In genomic region chr17:46264456-46265198, GRCh38 we compare ENCODE assay signal across 10 cellular contexts. TPM values are rescaled to one million over a fixed set of nuclear protein-coding genes. Genes with fewer than 3 reads are reported as not detected.
DNase-seq lines count a peak whose midpoint lies in the region; FAIRE-seq and TF ChIP-seq lines count a peak whose summit lies in the region.
"Had no signal": no experiment of that assay in that cellular context is flagged by ENCODE, and none has a peak within 500 bp of the region (broad histone marks: within the 10 kb centered on the region; RNA-seq: fewer than 3 reads in every experiment).

No MANE protein-coding gene starts in this region.

- CTCF ChIA-PET in activated CD4-positive, alpha-beta T cell treated with anti-CD3 and anti-CD28 coated beads, Interleukin-2, amount 10 ng/mL, durations not matched to agents 7 days and 5 days (lab: Charles Lee): interaction anchor here (1.1 kb wide), 1 partner anchor 685 kb away, joined by 3 read pairs; no protein-coding TSS in a partner anchor

- no peaks in the 10 kb centered on the region for H4K20me1 ChIP-seq in H9 (ENCODE audit: control insufficient read depth, insufficient read depth, insufficient read length)

- no peak overlapping the region for H4K91ac ChIP-seq in H9 (ENCODE audit: insufficient read length, low read depth, low read length)

- POLR2A ChIA-PET in activated CD4-positive, alpha-beta T cell treated with anti-CD3 and anti-CD28 coated beads, Interleukin-2, amount 10 ng/mL, durations not matched to agents 7 days and 5 days (lab: Charles Lee): no interaction called here

- no peak overlapping the region for H3K9ac ChIP-seq in H9 (ENCODE audit: extremely low read depth, insufficient read length, low read length)

- no peak overlapping the region for H2BK15ac ChIP-seq in H9 (ENCODE audit: low read depth, low read length)

- no peak overlapping the region for H3K14ac ChIP-seq in H9 (ENCODE audit: insufficient read depth, low read length)

- H2BK12ac ChIP-seq in H9 (ENCODE audit: insufficient read length, low read depth, low read length): no peak overlapping the region

- H3K27me3 ChIP-seq in H9 (ENCODE audit: insufficient read depth, low read length): peaks cover 18% of the 10 kb centered on the region; the same call in 1 of the 2 replicates
- H3K27me3 ChIP-seq: adrenal gland, pancreas had no signal

- no peaks in the 10 kb centered on the region for H3K9me3 ChIP-seq in H9 (ENCODE audit: control insufficient read depth, low read depth, low read length)
- H3K9me3 ChIP-seq: adrenal gland, pancreas had no signal

- H2BK120ac ChIP-seq in H9 (ENCODE audit: low read depth, low read length, poor library complexity, severe bottlenecking): no peak overlapping the region

- H3K4me3 ChIP-seq in AG09309 (ENCODE audit: control insufficient read depth, low read depth, low read length): no peak overlapping the region
- H3K4me3 ChIP-seq: adrenal gland, pancreas had no signal

- no peaks in the 10 kb centered on the region for H3K79me2 ChIP-seq in H9 (ENCODE audit: insufficient read depth, low read length)

- H3K23me2 ChIP-seq in H9 (ENCODE audit: insufficient read length, low read depth, low read length, poor library complexity, severe bottlenecking): peaks cover 17% of the 10 kb centered on the region

- H3K27me3 Mint-ChIP-seq in H9 (ENCODE audit: low read depth) (peaks cover 89% of the 10 kb centered on the region), immature natural killer cell (ENCODE audit: low read depth in 3 of 3) (peaks cover 4 to 35% (median 33%) of the 10 kb centered on the region in 3 donors)
- H3K27me3 Mint-ChIP-seq in activated CD4-positive, alpha-beta T cell treated with anti-CD3 and anti-CD28 coated beads, Interleukin-2, amount 10 ng/mL, durations not matched to agents 7 days and 5 days: peaks cover 20% of the 10 kb centered on the region

- WGBS in H9 (ENCODE audit: extremely low coverage, insufficient read length, low lambda C conversion rate): no CpG with 5 or more reads among the region's 3 CpGs

- H3K56ac ChIP-seq in H9 (ENCODE audit: insufficient read length, low read depth, low read length): no peak overlapping the region

- no peaks in the 10 kb centered on the region for H3K79me1 ChIP-seq in H9 (ENCODE audit: insufficient read depth, low read depth, low read length, poor library complexity, severe bottlenecking)

- peaks cover 10 to 17% of the 10 kb centered on the region in 2 experiments for H3K4me1 Mint-ChIP-seq in H9
- peaks cover 34% of the 10 kb centered on the region for H3K4me1 Mint-ChIP-seq in activated CD4-positive, alpha-beta T cell treated with anti-CD3 and anti-CD28 coated beads, Interleukin-2, amount 10 ng/mL, durations not matched to agents 7 days and 5 days
- peaks cover 40 to 43% of the 10 kb centered on the region in 2 donors for H3K4me1 Mint-ChIP-seq in immature natural killer cell

- no peak overlapping the region for H3T11ph ChIP-seq in H9 (ENCODE audit: low read length)

- H3K4me3 Mint-ChIP-seq in H9: no peak overlapping the region
- H3K4me3 Mint-ChIP-seq in activated CD4-positive, alpha-beta T cell treated with anti-CD3 and anti-CD28 coated beads, Interleukin-2, amount 10 ng/mL, durations not matched to agents 7 days and 5 days: no peak overlapping the region
- peak overlapping the region; percentile 53 to 78 (median 67) for H3K4me3 Mint-ChIP-seq in immature natural killer cell

- TF ChIP-seq POLR2A in GM12891 (IDR thresholded peaks at IDR 0.05; ENCODE audit: low read depth, low read length): no peak

- H4K8ac ChIP-seq in H9 (replicated peaks; ENCODE audit: insufficient read length, low read depth, low read length): no peak overlapping the region

- DNase-seq in AG09309 (ENCODE audit: low read depth): peak; percentile 71
- DNase-seq in H9: peak; percentile 43
- DNase-seq in activated CD4-positive, alpha-beta T cell treated with anti-CD3 and anti-CD28 coated beads, Interleukin-2, amount 10 ng/mL, durations not matched to agents 7 days and 5 days: no peak
- DNase-seq in immature natural killer cell: peak; percentile 52 to 60 (median 54)
- no peak for DNase-seq in midbrain (lab: John Stamatoyannopoulos, UW)
- DNase-seq in activated gamma-delta T cell (lab: John Stamatoyannopoulos, UW): no peak
- no peak for DNase-seq in GM12891 (ENCODE audit: insufficient read length, low spot score)
- no peak for DNase-seq in DMS79 treated with DMSO at 0.1 percent for 48 hours (lab: John Stamatoyannopoulos, UW)
- DNase-seq: adrenal gland had no signal

- H4K5ac ChIP-seq in H9 (ENCODE audit: insufficient read length, low read depth, low read length): no peak overlapping the region

- H3K4me2 ChIP-seq in H9 (ENCODE audit: insufficient read depth, insufficient read length, low read length): no peak overlapping the region

- no peak overlapping the region for H2BK5ac ChIP-seq in H9 (ENCODE audit: insufficient read length, low read length)

- TF ChIP-seq CTCF in AG09309 (IDR thresholded peaks at IDR 0.05; ENCODE audit: control insufficient read depth, insufficient read depth, low read depth, low read length, missing control alignments): no peak
- no peak for TF ChIP-seq CTCF in H9 (conservative IDR thresholded peaks at IDR 0.05)

- no peaks in the 10 kb centered on the region for H3K4me1 ChIP-seq in H9 (ENCODE audit: insufficient read depth, low read length)
- H3K4me1 ChIP-seq: adrenal gland had no signal

- H3K36me3 Mint-ChIP-seq in H9 (ENCODE audit: insufficient read depth in 1 of 3, low read depth in 3 of 3) (peaks cover 5 to 6% (median 5%) of the 10 kb centered on the region in 3 experiments; a peak in 5 of 7 replicates), immature natural killer cell (no peaks in the 10 kb centered on the region)
- H3K36me3 Mint-ChIP-seq in activated CD4-positive, alpha-beta T cell treated with anti-CD3 and anti-CD28 coated beads, Interleukin-2, amount 10 ng/mL, durations not matched to agents 7 days and 5 days (ENCODE audit: low read depth): peaks cover 2% of the 10 kb centered on the region

- H3K18ac ChIP-seq in H9 (ENCODE audit: insufficient read length, low read depth, low read length): no peak overlapping the region

- H3K4ac ChIP-seq in H9 (ENCODE audit: low read depth, low read length): no peak overlapping the region

- H2AK5ac ChIP-seq in H9 (ENCODE audit: insufficient read length, low read length): no peak overlapping the region

- no peak overlapping the region for H3K27ac Mint-ChIP-seq in H9
- H3K27ac Mint-ChIP-seq in activated CD4-positive, alpha-beta T cell treated with anti-CD3 and anti-CD28 coated beads, Interleukin-2, amount 10 ng/mL, durations not matched to agents 7 days and 5 days: peak overlapping the region; percentile 54
- peak overlapping the region; percentile 82 to 92 (median 87) for H3K27ac Mint-ChIP-seq in immature natural killer cell

- no peak overlapping the region for H3K23ac ChIP-seq in H9 (ENCODE audit: insufficient read length, low read depth, low read length)

- H2AFZ ChIP-seq in H9 (ENCODE audit: low read length): no peak overlapping the region

- H2BK20ac ChIP-seq in H9 (ENCODE audit: low read depth, low read length, poor library complexity, severe bottlenecking): no peak overlapping the region

- no peak overlapping the region for H3K27ac ChIP-seq in H9 (ENCODE audit: insufficient read length, low read depth, low read length)
- H3K27ac ChIP-seq: adrenal gland had no signal

- H3K9me3 Mint-ChIP-seq in H9 (no peaks in the 10 kb centered on the region; a peak in 1 of 5 replicates), immature natural killer cell (no peaks in the 10 kb centered on the region)
- no peaks in the 10 kb centered on the region for H3K9me3 Mint-ChIP-seq in activated CD4-positive, alpha-beta T cell treated with anti-CD3 and anti-CD28 coated beads, Interleukin-2, amount 10 ng/mL, durations not matched to agents 7 days and 5 days

- no peak for FAIRE-seq in GM12891 (lab: Jason Lieb, UNC)
- FAIRE-seq: pancreas had no signal

TF ChIP-seq in GM12891, 5 proteins besides CTCF, POLR2A, EP300 and RAD21:
- no peak for TF ChIP-seq SPI1 (IDR thresholded peaks at IDR 0.05; ENCODE audit: low read depth, low read length)
- TF ChIP-seq POLR2AphosphoS5 (IDR thresholded peaks at IDR 0.05; ENCODE audit: low read depth, low read length): no peak
- no peak for TF ChIP-seq PAX5 (IDR thresholded peaks at IDR 0.05; ENCODE audit: insufficient read depth, low read length, severe bottlenecking)
- TF ChIP-seq POU2F2 (IDR thresholded peaks at IDR 0.05; ENCODE audit: low read depth, low read length): no peak
- no peak for TF ChIP-seq TAF1 (IDR thresholded peaks at IDR 0.05; ENCODE audit: low read depth, low read length)

RNA-seq across cellular contexts. Expression of gene LRRC37A, which starts 30.3 kb away (rescaled TPM):
- 1.9 and 2.0 TPM in 2 replicates for total RNA-seq in H9 (2021)
- 1 to 10 TPM; 1.5 to 2.1 TPM for total RNA-seq in activated CD4-positive, alpha-beta T cell treated with anti-CD3 and anti-CD28 coated beads, Interleukin-2, amount 10 ng/mL, durations not matched to agents 7 days and 5 days
- polyA plus RNA-seq in immature natural killer cell: under 1 TPM; 0.15 to 0.69 (median 0.28) TPM
- polyA plus RNA-seq in GM12891 (2012; ENCODE audit: low read depth, missing spikeins): 1.4 TPM

Comparison
In these comparisons a context has a peak if more than half of its experiments do, and no peak if none do; other contexts are left out.
1. DNase-seq: peak in AG09309 (single experiment), H9 (single experiment) and immature natural killer cell (3 of 3); none in activated CD4-positive, alpha-beta T cell treated with anti-CD3 and anti-CD28 coated beads, Interleukin-2, amount 10 ng/mL, durations not matched to agents 7 days and 5 days (single experiment), midbrain (single experiment), activated gamma-delta T cell (single experiment), GM12891 (single experiment) and DMS79 treated with DMSO at 0.1 percent for 48 hours (single experiment).
2. H3K27ac Mint-ChIP-seq: peak in activated CD4-positive, alpha-beta T cell treated with anti-CD3 and anti-CD28 coated beads, Interleukin-2, amount 10 ng/mL, durations not matched to agents 7 days and 5 days (single experiment) and immature natural killer cell (6 of 6); none in H9 (0 of 3).
3. H3K4me3 Mint-ChIP-seq: peak in immature natural killer cell (5 of 5); none in H9 (0 of 2) and activated CD4-positive, alpha-beta T cell treated with anti-CD3 and anti-CD28 coated beads, Interleukin-2, amount 10 ng/mL, durations not matched to agents 7 days and 5 days (single experiment).